Comparison of ENCODE assay signal across 22 cellular contexts in genomic region chr2:238518828-238519186, GRCh38.
A peak's percentile ranks its signal among the peaks of the same experiment; 100 is the strongest.
DNase-seq lines count a peak whose midpoint lies in the region; ATAC-seq, FAIRE-seq and TF ChIP-seq lines count a peak whose summit lies in the region.
"Had no signal": no experiment of that assay in that cellular context is flagged by ENCODE, and none has a peak within 500 bp of the region (broad histone marks: within the 10 kb centered on the region; RNA-seq: fewer than 3 reads in every experiment).

No MANE protein-coding gene starts in this region.

- FAIRE-seq in HepG2 (lab: Jason Lieb, UNC) (peak; percentile 42), K562 (lab: Jason Lieb, UNC) (no peak)

- H3K4me1 ChIP-seq in HepG2 (ENCODE audit: insufficient read depth, low read length) (peaks cover 51% of the 10 kb centered on the region), right lobe of liver (no peaks in the 10 kb centered on the region), K562 (replicated peaks in 1 of 2; ENCODE audit: control insufficient read depth in 2 of 2, insufficient read depth in 2 of 2, low read length in 2 of 2) (0 out of 5 replicates have a peak, but pooled peaks cover 0 to 2% of the 10 kb centered on the region in 2 experiments), mammary epithelial cell (ENCODE audit: insufficient read depth, low read length) (no peaks in the 10 kb centered on the region)

- H2AFZ ChIP-seq in HepG2 (ENCODE audit: low read length) (no peak overlapping the region), K562 (ENCODE audit: low read depth, low read length) (no peak overlapping the region), mammary epithelial cell (ENCODE audit: low read depth, low read length) (no peak overlapping the region)
- H2AFZ ChIP-seq: PC-9 had no signal

- TF ChIP-seq EP300 in HepG2 (IDR thresholded peaks at IDR 0.05; ENCODE audit: low read depth in 2 of 2, low read length in 2 of 2) (no peak), HepG2 (CRISPR knock-in tag; IDR thresholded peaks at IDR 0.05; ENCODE audit: borderline replicate concordance) (no peak; the same call in 1 of the 2 replicates), K562 (IDR thresholded peaks at IDR 0.05; ENCODE audit: low read length) (no peak)

- intact Hi-C loops in HepG2 (cut with micrococcal nuclease; ENCODE audit: unreplicated experiment) (loop anchor here (1.0 kb wide), 1 partner anchor 41 kb away; no protein-coding TSS in a partner anchor), right lobe of liver (cut with DNase I) (no loop called here), K562 (cut with micrococcal nuclease) (no loop called here), mammary epithelial cell (cut with micrococcal nuclease) (loop anchor here (10.0 kb wide), 1 partner anchor 486 kb away; no protein-coding TSS in a partner anchor)

- TF ChIP-seq CTCF in HepG2 (CRISPR knock-in tag; IDR thresholded peaks at IDR 0.05) (no peak), right lobe of liver (IDR thresholded peaks at IDR 0.05) (no peak), K562 (IDR thresholded peaks at IDR 0.05 in 2 of 3, conservative IDR thresholded peaks at IDR 0.05 in 1 of 3; ENCODE audit: insufficient read depth in 2 of 3, low read depth in 1 of 3, low read length in 3 of 3) (no peak), nephron progenitor cell (IDR thresholded peaks at IDR 0.05) (no peak), mammary epithelial cell (conservative IDR thresholded peaks at IDR 0.05 in 1 of 2, IDR thresholded peaks at IDR 0.05 in 1 of 2; ENCODE audit: extremely low read depth in 1 of 2, insufficient read depth in 1 of 2, low read depth in 1 of 2, low read length in 2 of 2) (no peak)

- H3K4me3 Mint-ChIP-seq in nephron progenitor cell, result no peak overlapping the region
- H3K4me3 Mint-ChIP-seq in natural killer cell treated with Interleukin-12 subunit alpha and Interleukin-12 subunit beta and Interleukin-15 and Interleukin-18, amount 100 ng/mL, for 72 hours, result no peak overlapping the region
- H3K4me3 Mint-ChIP-seq: CD8-positive, alpha-beta memory T cell; H9 had no signal

- TF ChIP-seq RAD21 in HepG2 (CRISPR knock-in tag; IDR thresholded peaks at IDR 0.05) (no peak), K562 (CRISPR knock-in tag; conservative IDR thresholded peaks at IDR 0.05 in 1 of 2, IDR thresholded peaks at IDR 0.05 in 1 of 2) (no peak)

- H3K4me1 Mint-ChIP-seq in nephron progenitor cell, result peaks cover 25% of the 10 kb centered on the region
- H3K4me1 Mint-ChIP-seq in natural killer cell treated with Interleukin-12 subunit alpha and Interleukin-12 subunit beta and Interleukin-15 and Interleukin-18, amount 100 ng/mL, for 72 hours (ENCODE audit: low read depth in 2 of 2), result peaks cover 0 to 2% of the 10 kb centered on the region in 2 donors
- H3K4me1 Mint-ChIP-seq: CD8-positive, alpha-beta memory T cell had no signal

- H3K27ac Mint-ChIP-seq in nephron progenitor cell, result peak overlapping the region; percentile 68
- no peak overlapping the region for H3K27ac Mint-ChIP-seq in natural killer cell treated with Interleukin-12 subunit alpha and Interleukin-12 subunit beta and Interleukin-15 and Interleukin-18, amount 100 ng/mL, for 72 hours
- H3K27ac Mint-ChIP-seq: CD8-positive, alpha-beta memory T cell; H9 had no signal

- peaks cover 33% of the 10 kb centered on the region for H3K36me3 Mint-ChIP-seq in nephron progenitor cell (ENCODE audit: low read depth)
- peaks cover 19% of the 10 kb centered on the region for H3K36me3 Mint-ChIP-seq in natural killer cell treated with Interleukin-12 subunit alpha and Interleukin-12 subunit beta and Interleukin-15 and Interleukin-18, amount 100 ng/mL, for 72 hours

- H3K27ac ChIP-seq in HepG2 (ENCODE audit: extremely low read length, insufficient read depth, low read length) (peak overlapping the region; percentile 38), right lobe of liver (no peak overlapping the region), K562 (ENCODE audit: extremely low read depth, low read depth, low read length) (no peak overlapping the region), mammary epithelial cell (ENCODE audit: insufficient read depth, low read depth, low read length) (no peak overlapping the region)
- H3K27ac ChIP-seq: 22Rv1; BLaER1 treated with 17β-estradiol and CSF1 and Interleukin-3, amounts not matched to agents 10 nM and 100 nM; PC-9; RWPE1 had no signal

- POLR2A ChIA-PET in HepG2 (lab: Yijun Ruan, JAX), result interaction anchor here (4.3 kb wide), 1 partner anchor 10 kb away, joined by 39 read pairs; no protein-coding TSS in a partner anchor
- POLR2A ChIA-PET in K562 (lab: Yijun Ruan, JAX), result no interaction called here

- peaks cover 6% of the 10 kb centered on the region; the same call in 1 of the 2 replicates for H3K9me3 ChIP-seq in HepG2 (ENCODE audit: low read length)
- no peaks in the 10 kb centered on the region for H3K9me3 ChIP-seq in right lobe of liver
- no peaks in the 10 kb centered on the region for H3K9me3 ChIP-seq in K562 (replicated peaks; ENCODE audit: control insufficient read depth, insufficient read depth, low read depth, low read length)
- peaks cover 13% of the 10 kb centered on the region for H3K9me3 ChIP-seq in mammary epithelial cell (replicated peaks; ENCODE audit: insufficient read depth, low read length)

- H4K20me1 ChIP-seq in HepG2 (ENCODE audit: insufficient read depth, low read length) (no peaks in the 10 kb centered on the region), K562 (replicated peaks; ENCODE audit: control insufficient read depth, insufficient read depth, low read length) (no peaks in the 10 kb centered on the region), mammary epithelial cell (ENCODE audit: insufficient read depth, low read length) (no peaks in the 10 kb centered on the region)
- H4K20me1 ChIP-seq: BLaER1 treated with 17β-estradiol and CSF1 and Interleukin-3, amounts not matched to agents 10 nM and 100 nM had no signal

- no peak for ATAC-seq in HepG2
- no peak for ATAC-seq in right lobe of liver
- ATAC-seq in K562, result no peak
- no peak for ATAC-seq in natural killer cell treated with Interleukin-12 subunit alpha and Interleukin-12 subunit beta and Interleukin-15 and Interleukin-18, amount 100 ng/mL, for 72 hours
- no peak for ATAC-seq in GM21526 (IDR thresholded peaks at IDR 0.05; ENCODE audit: low FRiP score, unreplicated experiment)
- ATAC-seq in GM21360 (IDR thresholded peaks at IDR 0.05; ENCODE audit: unreplicated experiment), result no peak
- ATAC-seq: SK-N-SH treated with all-trans-retinoic acid at 6 μM for 48 hours had no signal

- peaks cover 5% of the 10 kb centered on the region for H3K27me3 Mint-ChIP-seq in nephron progenitor cell (ENCODE audit: low read depth, poor library complexity)
- peaks cover 7 to 9% of the 10 kb centered on the region in 2 donors for H3K27me3 Mint-ChIP-seq in natural killer cell treated with Interleukin-12 subunit alpha and Interleukin-12 subunit beta and Interleukin-15 and Interleukin-18, amount 100 ng/mL, for 72 hours

- H3K27me3 ChIP-seq in HepG2 (ENCODE audit: control insufficient read depth in 1 of 2, insufficient read depth in 2 of 2, low read length in 2 of 2), result no peaks in the 10 kb centered on the region
- no peaks in the 10 kb centered on the region for H3K27me3 ChIP-seq in right lobe of liver
- H3K27me3 ChIP-seq in K562 (ENCODE audit: control insufficient read depth in 2 of 2, insufficient read depth in 2 of 2, low read length in 2 of 2), result peaks cover 6 to 15% of the 10 kb centered on the region in 2 experiments; a peak in 4 of 5 replicates
- no peaks in the 10 kb centered on the region for H3K27me3 ChIP-seq in mammary epithelial cell (ENCODE audit: insufficient read depth, low read length)

- H3K79me2 ChIP-seq in HepG2 (ENCODE audit: insufficient read depth, low read length) (no peaks in the 10 kb centered on the region), K562 (ENCODE audit: control insufficient read depth, insufficient read depth, low read length) (no peaks in the 10 kb centered on the region), mammary epithelial cell (ENCODE audit: insufficient read depth, low read length) (no peaks in the 10 kb centered on the region)

- H3K9me1 ChIP-seq in K562 (ENCODE audit: control insufficient read depth, insufficient read depth, low read length), result no peaks in the 10 kb centered on the region

- 54% methylated on average over 7 of the region's 7 CpGs for WGBS in HepG2 (ENCODE audit: low lambda C conversion rate)
- WGBS in right lobe of liver (ENCODE audit: insufficient coverage, low coverage, low lambda C conversion rate, missing lambda C conversion rate), result 69% methylated on average over 4 of the region's 7 CpGs
- WGBS in K562 (ENCODE audit: insufficient coverage, low coverage, missing lambda C conversion rate), result 0% methylated on average over 7 of the region's 7 CpGs
- WGBS in mammary epithelial cell (ENCODE audit: low coverage, missing lambda C conversion rate), result 76% methylated on average over 6 of the region's 7 CpGs

- in situ Hi-C loops in HepG2 (cut with HindIII; ENCODE audit: extremely low pct_ligation_motif_present, low pct_unique_long_range_greater_than_20kb) (no loop called here), K562 (cut with MboI) (no loop called here), mammary epithelial cell (cut with MboI; ENCODE audit: low sequenced_read_pairs in 2 of 2) (loop anchor here in 1 of 2 donors (25.0 kb wide), 1 partner anchor 268 kb away; no protein-coding TSS in a partner anchor)

- H3K4me2 ChIP-seq in HepG2 (ENCODE audit: low read depth, low read length), result peak overlapping the region; percentile 80
- H3K4me2 ChIP-seq in K562 (ENCODE audit: insufficient read depth, low read length), result no peak overlapping the region
- no peak overlapping the region for H3K4me2 ChIP-seq in mammary epithelial cell (ENCODE audit: insufficient read depth, low read depth, low read length)
- H3K4me2 ChIP-seq: BLaER1 treated with 17β-estradiol and CSF1 and Interleukin-3, amounts not matched to agents 10 nM and 100 nM; PC-9 had no signal

- H3K4me3 ChIP-seq in HepG2 (replicated peaks in 1 of 3; ENCODE audit: insufficient read depth in 1 of 3, low read depth in 2 of 3, low read length in 3 of 3) (peak overlapping the region in 2 of 3 experiments; percentile 12 to 49; a peak in 3 of 6 replicates), right lobe of liver (no peak overlapping the region), K562 (no peak overlapping the region), mammary epithelial cell (replicated peaks in 1 of 3; ENCODE audit: insufficient read depth in 1 of 3, low read depth in 2 of 3, low read length in 3 of 3) (no peak overlapping the region)
- H3K4me3 ChIP-seq: PC-9 had no signal

- no peak for TF ChIP-seq POLR2A in HepG2 (IDR thresholded peaks at IDR 0.05; ENCODE audit: insufficient read depth in 1 of 2, low read depth in 2 of 2, low read length in 2 of 2)
- no peak for TF ChIP-seq POLR2A in right lobe of liver (IDR thresholded peaks at IDR 0.05)
- TF ChIP-seq POLR2A in K562 (conservative IDR thresholded peaks at IDR 0.05), result no peak

- CTCF ChIA-PET in HepG2 (lab: Yijun Ruan, JAX; ENCODE audit: low intra/inter-chr PET ratio, low total read pairs) (interaction anchor here (0.7 kb wide), 1 partner anchor 10 kb away, joined by 3 read pairs; no protein-coding TSS in a partner anchor), K562 (lab: Yijun Ruan, JAX; ENCODE audit: low intra/inter-chr PET ratio) (no interaction called here), mammary epithelial cell (lab: Charles Lee; ENCODE audit: low non-redundant PET) (no interaction called here)

- no TSS peak for BruUV-seq in HepG2 (replicated peaks; lab: Mats Ljungman, UMichigan)
- no TSS peak for BruUV-seq in K562 (replicated peaks; lab: Mats Ljungman, UMichigan)
- BruUV-seq in mammary epithelial cell (replicated peaks; lab: Mats Ljungman, UMichigan), result no TSS peak

- dilution Hi-C loops in mammary epithelial cell (cut with HindIII; ENCODE audit: low sequenced_read_pairs), result loop anchor here (5.0 to 25.0 kb wide), 3 partner anchors 38 to 268 kb away; no protein-coding TSS in a partner anchor

- DNase-seq in HepG2 (ENCODE audit: low spot score), result peak; percentile 56
- DNase-seq in right lobe of liver, result no peak
- no peak for DNase-seq in K562 (ENCODE audit: extremely low read depth in 1 of 4, low spot score in 3 of 4)
- DNase-seq in nephron progenitor cell, result no peak
- DNase-seq in natural killer cell treated with Interleukin-12 subunit alpha and Interleukin-12 subunit beta and Interleukin-15 and Interleukin-18, amount 100 ng/mL, for 72 hours (ENCODE audit: low spot score), result no peak
- no peak for DNase-seq in mammary epithelial cell
- DNase-seq: CD8-positive, alpha-beta memory T cell; H9; Karpas-422; NCI-H1417 treated with DMSO at 0.1 percent for 48 hours; NCI-H187 treated with DMSO at 0.1 percent for 48 hours; NCI-H226; NCI-H524; NCI-H82; PC-9; SIG-M5 had no signal

- H3K36me3 ChIP-seq in HepG2 (replicated peaks in 1 of 2; ENCODE audit: control insufficient read depth in 1 of 2, insufficient read depth in 2 of 2, low read length in 2 of 2) (no peaks in the 10 kb centered on the region), right lobe of liver (no peaks in the 10 kb centered on the region), K562 (ENCODE audit: control insufficient read depth, insufficient read depth, low read length) (no peaks in the 10 kb centered on the region), mammary epithelial cell (ENCODE audit: insufficient read depth, low read length) (no peaks in the 10 kb centered on the region)

- no peak overlapping the region for H3K9ac ChIP-seq in HepG2 (ENCODE audit: insufficient read depth, low read depth, low read length)
- H3K9ac ChIP-seq in K562 (ENCODE audit: insufficient read depth in 1 of 2, low read depth in 2 of 2, low read length in 2 of 2), result no peak overlapping the region
- H3K9ac ChIP-seq in mammary epithelial cell (ENCODE audit: insufficient read depth, low read length), result no peak overlapping the region
- H3K9ac ChIP-seq: BLaER1 treated with 17β-estradiol and CSF1 and Interleukin-3, amounts not matched to agents 10 nM and 100 nM had no signal

- peaks cover 40% of the 10 kb centered on the region for H3K9me3 Mint-ChIP-seq in nephron progenitor cell
- peaks cover 8% of the 10 kb centered on the region for H3K9me3 Mint-ChIP-seq in natural killer cell treated with Interleukin-12 subunit alpha and Interleukin-12 subunit beta and Interleukin-15 and Interleukin-18, amount 100 ng/mL, for 72 hours

Comparison
In these comparisons a context has a peak if more than half of its experiments do, and no peak if none do; other contexts are left out.
1. H3K4me3 ChIP-seq: peak in HepG2 (2 of 3); none in right lobe of liver (0 of 3), K562 (single experiment) and mammary epithelial cell (0 of 3).
2. intact Hi-C loops: an anchor here in HepG2 (1.0 kb wide) and mammary epithelial cell (10.0 kb wide); none called in right lobe of liver and K562.
3. Of the 241 proteins assayed by ChIP-seq in both HepG2 and K562: peak only in HepG2: MAFF, MAFG, MAFK and PATZ1; only in K562: none; in both: none; in neither: 237.